Comparison of ENCODE assay signal across 18 cellular contexts in genomic region chr14:61673305-61673704, GRCh38.
"Had no signal": no experiment of that assay in that cellular context is flagged by ENCODE, and none has a peak within 500 bp of the region (broad histone marks: within the 10 kb centered on the region; RNA-seq: fewer than 3 reads in every experiment).

No MANE protein-coding gene starts in this region.

- H3K4me1 ChIP-seq: body of pancreas, pancreas, testis had no signal

- H3K4me1 Mint-ChIP-seq: neural crest cell had no signal

- H3K36me3 ChIP-seq: esophagus muscularis mucosa, pancreas had no signal

- H3K27me3 Mint-ChIP-seq: central memory CD8-positive, alpha-beta T cell; dendritic cell treated with granulocyte-macrophage colony-stimulating factor and Interleukin-4, amounts not matched to agents 40 ng/mL and 50 ng/mL, for 4 days; stimulated activated naive CD8-positive, alpha-beta T cell treated with anti-CD3 and anti-CD28 coated beads, Interleukin-15, amount 100 ng/mL, for 72 hours; T-helper 17 cell had no signal

- ATAC-seq: body of pancreas; left lobe of liver; pancreas; SK-N-SH treated with all-trans-retinoic acid at 6 μM for 48 hours; stimulated activated naive CD8-positive, alpha-beta T cell treated with anti-CD3 and anti-CD28 coated beads, Interleukin-15, amount 100 ng/mL, for 72 hours; T-helper 17 cell had no signal

- DNase-seq: activated gamma-delta T cell treated with Interleukin-2 at 50 U/mL for 16 hours; activated T-cell treated with anti-CD3 and anti-CD28 coated beads, Interleukin-2, amount 50 U/mL, for 48 hours; amniotic stem cell; body of pancreas; foreskin fibroblast; mammary epithelial cell; pancreas; stimulated activated CD4-positive, alpha-beta T cell treated with anti-CD3 and anti-CD28 coated beads, Interleukin-4, amount 100 ng/mL, for 1 hour; stimulated activated CD8-positive, alpha-beta memory T cell treated with anti-CD3 and anti-CD28 coated beads, Interleukin-4, amount 100 ng/mL, for 48 hours; stimulated activated naive CD8-positive, alpha-beta T cell treated with anti-CD3 and anti-CD28 coated beads, Interleukin-15, amount 100 ng/mL, for 72 hours; T-helper 17 cell; testis had no signal

- H3K27ac Mint-ChIP-seq: dendritic cell treated with granulocyte-macrophage colony-stimulating factor and Interleukin-4, amounts not matched to agents 40 ng/mL and 50 ng/mL, for 4 days; T-helper 17 cell had no signal

- H3K27me3 ChIP-seq: body of pancreas, esophagus muscularis mucosa, pancreas, testis had no signal

- H3K27ac ChIP-seq: body of pancreas, esophagus muscularis mucosa, pancreas, testis had no signal

- H3K9me3 ChIP-seq: body of pancreas, esophagus muscularis mucosa, pancreas, testis had no signal

- H3K9me3 Mint-ChIP-seq: central memory CD8-positive, alpha-beta T cell; dendritic cell treated with granulocyte-macrophage colony-stimulating factor and Interleukin-4, amounts not matched to agents 40 ng/mL and 50 ng/mL, for 4 days; neural crest cell; stimulated activated naive CD8-positive, alpha-beta T cell treated with anti-CD3 and anti-CD28 coated beads, Interleukin-15, amount 100 ng/mL, for 72 hours had no signal

- H3K4me3 ChIP-seq: body of pancreas, esophagus muscularis mucosa, pancreas, testis had no signal

- H3K4me3 Mint-ChIP-seq: central memory CD8-positive, alpha-beta T cell; dendritic cell treated with granulocyte-macrophage colony-stimulating factor and Interleukin-4, amounts not matched to agents 40 ng/mL and 50 ng/mL, for 4 days; neural crest cell; stimulated activated naive CD8-positive, alpha-beta T cell treated with anti-CD3 and anti-CD28 coated beads, Interleukin-15, amount 100 ng/mL, for 72 hours; T-helper 17 cell had no signal
